ENCODE assay signal across 8 cellular contexts in the genomic region with DNA sequence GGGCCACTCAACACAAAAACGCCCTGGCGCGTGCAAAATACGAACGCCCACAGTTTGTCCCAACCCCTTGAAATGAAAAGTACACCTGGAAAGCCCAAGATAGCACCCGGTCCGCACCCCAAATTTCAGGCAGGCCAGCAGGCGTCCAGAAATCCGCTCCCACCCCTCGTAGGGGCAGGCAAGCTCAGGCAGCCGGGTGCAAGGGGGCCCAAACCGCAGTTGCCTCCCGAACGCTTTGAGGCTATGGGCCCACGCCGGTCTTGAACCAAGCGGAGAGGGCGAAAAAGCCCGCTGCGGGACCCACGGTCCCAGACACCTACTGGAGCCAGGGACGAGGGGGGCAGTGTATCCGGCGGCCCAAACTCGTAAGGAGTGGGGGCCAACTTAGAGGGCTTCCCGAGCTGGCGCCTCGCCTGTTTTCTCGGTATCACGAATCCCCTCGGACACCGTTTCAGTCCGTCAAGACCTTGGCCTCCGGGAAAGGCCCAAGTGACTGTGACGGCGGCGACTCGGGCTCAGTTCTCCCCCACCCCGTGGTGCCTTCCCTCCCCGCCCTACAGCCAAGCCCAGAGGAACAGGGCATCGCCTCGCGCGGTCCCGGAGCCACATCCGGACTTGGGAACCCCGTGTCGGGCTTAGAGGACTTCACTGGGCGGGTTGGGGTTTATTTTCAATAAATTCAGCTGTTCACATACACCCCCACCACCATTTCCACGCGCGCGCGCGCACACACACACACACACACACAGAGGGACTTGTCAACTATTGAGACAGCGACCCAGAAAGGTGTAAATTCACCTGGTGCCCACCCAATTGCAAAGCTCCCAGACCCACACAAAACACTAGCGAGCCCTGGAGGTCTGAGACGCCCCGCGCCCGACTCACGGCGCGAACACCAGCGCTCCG. TPM values are rescaled to one million over a fixed set of nuclear protein-coding genes. Genes with fewer than 3 reads are reported as not detected.
A peak's percentile ranks its signal among the peaks of the same experiment; 100 is the strongest.
DNase-seq lines count a peak whose midpoint lies in the region; ATAC-seq and TF ChIP-seq lines count a peak whose summit lies in the region.

No MANE protein-coding gene starts in this region.

- CTCF ChIA-PET in mammary epithelial cell (lab: Charles Lee; ENCODE audit: low non-redundant PET), result no interaction called here

- H3K27ac ChIP-seq in heart left ventricle (no peak overlapping the region), mammary epithelial cell (ENCODE audit: insufficient read depth, low read depth, low read length) (no peak overlapping the region), mesodermal cell (ENCODE audit: low read depth, low read length, severe bottlenecking) (no peak overlapping the region), uterus (no peak overlapping the region)

- BruUV-seq in mammary epithelial cell (replicated peaks; lab: Mats Ljungman, UMichigan), result no TSS peak

- H3K36me3 ChIP-seq in heart left ventricle, result no peaks in the 10 kb centered on the region
- H3K36me3 ChIP-seq in mammary epithelial cell (ENCODE audit: insufficient read depth, low read length), result no peaks in the 10 kb centered on the region
- no peaks in the 10 kb centered on the region for H3K36me3 ChIP-seq in mesodermal cell (ENCODE audit: control insufficient read depth, insufficient read depth, low read length)
- no peaks in the 10 kb centered on the region for H3K36me3 ChIP-seq in uterus

- TF ChIP-seq CTCF in heart left ventricle (IDR thresholded peaks at IDR 0.05), result peak in 1 of 12 donors; percentile 4
- no peak for TF ChIP-seq CTCF in mammary epithelial cell (conservative IDR thresholded peaks at IDR 0.05 in 1 of 2, IDR thresholded peaks at IDR 0.05 in 1 of 2; ENCODE audit: extremely low read depth in 1 of 2, insufficient read depth in 1 of 2, low read depth in 1 of 2, low read length in 2 of 2)
- TF ChIP-seq CTCF in uterus (IDR thresholded peaks at IDR 0.05), result no peak

- ATAC-seq in heart left ventricle (no peak), left cardiac atrium (no peak), HG02588 (IDR thresholded peaks at IDR 0.05; ENCODE audit: unreplicated experiment) (no peak), GM21528 (IDR thresholded peaks at IDR 0.05; ENCODE audit: low FRiP score, unreplicated experiment) (no peak)

- peak overlapping the region; percentile 12 to 58 (median 44) for H3K4me3 ChIP-seq in heart left ventricle
- H3K4me3 ChIP-seq in mammary epithelial cell (replicated peaks in 1 of 3; ENCODE audit: insufficient read depth in 1 of 3, low read depth in 2 of 3, low read length in 3 of 3), result peak overlapping the region; percentile 52 to 61 (median 56)
- H3K4me3 ChIP-seq in mesodermal cell (ENCODE audit: extremely low read depth, insufficient read depth, low read length, poor library complexity, severe bottlenecking), result peak overlapping the region; percentile 37
- H3K4me3 ChIP-seq in uterus, result peak overlapping the region; percentile 15 to 40

- WGBS in heart left ventricle, 4 donors, result 3 to 12% (median 4%) methylated on average over 32 to 66 of the region's 66 CpGs
- WGBS in mammary epithelial cell (ENCODE audit: low coverage, missing lambda C conversion rate), result 10% methylated on average over 29 of the region's 66 CpGs
- 1 to 2% methylated on average over 37 to 49 of the region's 66 CpGs for WGBS in mesodermal cell (ENCODE audit: insufficient coverage in 2 of 2), 2 experiments

- no peak for TF ChIP-seq POLR2A in heart left ventricle (IDR thresholded peaks at IDR 0.05)
- TF ChIP-seq POLR2A in uterus (IDR thresholded peaks at IDR 0.05), result no peak

- no peak overlapping the region for H3K9ac ChIP-seq in mammary epithelial cell (ENCODE audit: insufficient read depth, low read length)

- dilution Hi-C loops in mammary epithelial cell (cut with HindIII; ENCODE audit: low sequenced_read_pairs), result no loop called here

- intact Hi-C loops in heart left ventricle (cut with DNase I), result no loop called here
- intact Hi-C loops in left cardiac atrium (cut with DNase I), result no loop called here
- intact Hi-C loops in mammary epithelial cell (cut with micrococcal nuclease), result loop anchor here (1.0 kb wide), 1 partner anchor 203 kb away; no protein-coding TSS in a partner anchor
- intact Hi-C loops in uterus (cut with DNase I; ENCODE audit: low total_unique reads), result no loop called here

- DNase-seq in heart left ventricle (no peak), left cardiac atrium (no peak), mammary epithelial cell (no peak), uterus (no peak), DMS153 (lab: John Stamatoyannopoulos, UW) (no peak)

- H3K9me3 ChIP-seq in heart left ventricle (no peaks in the 10 kb centered on the region), mammary epithelial cell (replicated peaks; ENCODE audit: insufficient read depth, low read length) (no peaks in the 10 kb centered on the region), mesodermal cell (ENCODE audit: control insufficient read depth, low read length) (no peaks in the 10 kb centered on the region), uterus (no peaks in the 10 kb centered on the region)

- peak overlapping the region; percentile 82 for H2AFZ ChIP-seq in mammary epithelial cell (ENCODE audit: low read depth, low read length)

- peak overlapping the region; percentile 92 for H3K4me2 ChIP-seq in mammary epithelial cell (ENCODE audit: insufficient read depth, low read depth, low read length)

- no peaks in the 10 kb centered on the region for H4K20me1 ChIP-seq in mammary epithelial cell (ENCODE audit: insufficient read depth, low read length)

- in situ Hi-C loops in mammary epithelial cell (cut with MboI; ENCODE audit: low sequenced_read_pairs in 2 of 2), result no loop called here

- H3K4me1 ChIP-seq in heart left ventricle, result peaks cover 4 to 50% (median 23%) of the 10 kb centered on the region in 12 donors
- H3K4me1 ChIP-seq in mammary epithelial cell (ENCODE audit: insufficient read depth, low read length), result peaks cover 17% of the 10 kb centered on the region
- H3K4me1 ChIP-seq in mesodermal cell (ENCODE audit: control insufficient read depth, insufficient read depth, low read length, poor library complexity, severe bottlenecking), result peaks cover 12% of the 10 kb centered on the region
- H3K4me1 ChIP-seq in uterus, result peaks cover 0 to 6% of the 10 kb centered on the region in 2 donors

- no peaks in the 10 kb centered on the region for H3K79me2 ChIP-seq in mammary epithelial cell (ENCODE audit: insufficient read depth, low read length)

- H3K27me3 ChIP-seq in heart left ventricle (peaks cover 77 to 94% (median 89%) of the 10 kb centered on the region in 9 donors), mammary epithelial cell (ENCODE audit: insufficient read depth, low read length) (peaks cover 58% of the 10 kb centered on the region), uterus (peaks cover 51 to 81% of the 10 kb centered on the region in 2 donors)

RNA-seq across cellular contexts. Expression of gene SATB2, which starts 6.2 kb away (rescaled TPM):
- total RNA-seq in heart left ventricle, result 1 to 10 TPM in 6 of 9 donors, under 1 TPM in 3; 0.52 to 3.3 (median 1.3) TPM
- polyA plus RNA-seq in heart left ventricle, result under 1 TPM; 0.38 to 0.54 TPM
- total RNA-seq in left cardiac atrium, result 1 to 10 TPM; 2.2 to 2.4 TPM
- total RNA-seq in mammary epithelial cell, result 10 to 100 TPM in 1 of 2 donors, 1 to 10 TPM in 1; 7.5 to 13.7 TPM
- 1.1 TPM for polyA plus RNA-seq in mammary epithelial cell
- polyA minus RNA-seq in mammary epithelial cell, result 1.8 TPM
- polyA plus RNA-seq in mesodermal cell (2013, experiment 1 of 2), result 7.0 TPM
- polyA plus RNA-seq in mesodermal cell (2013, experiment 2 of 2), result 5.4 TPM
- 1 to 10 TPM; 1.0 to 8.8 (median 5.0) TPM for total RNA-seq in uterus
